Comparison of ENCODE assay signal across 8 cellular contexts in genomic region chr2:9423922-9424272, GRCh38.
DNase-seq lines count a peak whose midpoint lies in the region; ATAC-seq and TF ChIP-seq lines count a peak whose summit lies in the region.

No MANE protein-coding gene starts in this region.

- peak overlapping the region; percentile 98 for H3K4me3 ChIP-seq in WERI-Rb-1 (ENCODE audit: low read depth, low read length)
- H3K4me3 ChIP-seq in fibroblast of mammary gland (ENCODE audit: control insufficient read depth, low read depth, low read length): peak overlapping the region; percentile 99
- peak overlapping the region; percentile 98 for H3K4me3 ChIP-seq in retinal pigment epithelial cell (ENCODE audit: low read length)

- ATAC-seq in HG03066 (IDR thresholded peaks at IDR 0.05; ENCODE audit: low read depth, unreplicated experiment): peak; percentile 4

- H3K27me3 ChIP-seq in WERI-Rb-1 (ENCODE audit: insufficient read depth, low read depth, severe bottlenecking): no peaks in the 10 kb centered on the region

- H3K9me3 ChIP-seq in WERI-Rb-1 (ENCODE audit: severe bottlenecking): no peaks in the 10 kb centered on the region

- peaks cover 12% of the 10 kb centered on the region for H3K36me3 ChIP-seq in WERI-Rb-1

- peak overlapping the region; percentile 89 for H3K27ac ChIP-seq in WERI-Rb-1

- peak; percentile 37 for DNase-seq in activated naive CD4-positive, alpha-beta T cell treated with Interleukin-2 at 50 U/mL for 16 hours
- no peak for DNase-seq in activated naive CD4-positive, alpha-beta T cell (lab: John Stamatoyannopoulos, UW)
- DNase-seq in WERI-Rb-1: peak; percentile 29
- DNase-seq in fibroblast of mammary gland (ENCODE audit: low read depth): peak; percentile 34
- DNase-seq in retinal pigment epithelial cell (ENCODE audit: low read depth): no peak
- DNase-seq in D341Med (ENCODE audit: low spot score): no peak
- no peak for DNase-seq in cortex of kidney (lab: John Stamatoyannopoulos, UW)

- TF ChIP-seq CTCF in WERI-Rb-1 (IDR thresholded peaks at IDR 0.05; ENCODE audit: low read depth, low read length): no peak
- no peak for TF ChIP-seq CTCF in fibroblast of mammary gland (conservative IDR thresholded peaks at IDR 0.05; ENCODE audit: control insufficient read depth, insufficient read depth, low read depth, low read length)
- no peak for TF ChIP-seq CTCF in retinal pigment epithelial cell (conservative IDR thresholded peaks at IDR 0.05; ENCODE audit: low read depth, low read length)

Comparison
In these comparisons a context has a peak if more than half of its experiments do, and no peak if none do; other contexts are left out.
1. DNase-seq: peak in activated naive CD4-positive, alpha-beta T cell treated with Interleukin-2 at 50 U/mL for 16 hours (single experiment), WERI-Rb-1 (single experiment) and fibroblast of mammary gland (single experiment); none in activated naive CD4-positive, alpha-beta T cell (0 of 4), retinal pigment epithelial cell (single experiment), D341Med (single experiment) and cortex of kidney (single experiment).
2. Peak in every context shown above with its lines, with median percentiles within 50 percentile points of each other: H3K4me3 ChIP-seq.